Comparison of ENCODE assay signal across 16 cellular contexts in the genomic region with DNA sequence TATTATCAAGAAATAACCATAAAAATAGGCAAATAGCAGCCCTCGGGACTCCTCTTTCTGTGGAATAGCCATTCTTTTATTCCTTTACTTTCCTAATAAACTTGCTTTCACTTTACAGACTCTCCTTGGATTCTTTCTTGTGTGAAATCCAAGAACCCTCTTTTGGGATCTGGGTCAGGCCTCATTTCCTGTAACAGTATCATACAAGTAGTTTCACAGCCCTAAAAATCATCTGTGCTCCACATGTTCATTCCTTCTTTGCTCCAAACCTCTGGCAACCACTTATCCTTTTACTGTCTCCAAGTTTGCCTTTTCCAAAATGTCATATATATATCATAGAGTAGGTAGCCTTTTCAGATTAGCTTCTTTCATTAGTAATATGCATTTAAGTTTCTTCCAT. TPM values are rescaled to one million over a fixed set of nuclear protein-coding genes. Genes with fewer than 3 reads are reported as not detected.
DNase-seq lines count a peak whose midpoint lies in the region; ATAC-seq and TF ChIP-seq lines count a peak whose summit lies in the region.
"Had no signal": no experiment of that assay in that cellular context is flagged by ENCODE, and none has a peak within 500 bp of the region (broad histone marks: within the 10 kb centered on the region; RNA-seq: fewer than 3 reads in every experiment).

No MANE protein-coding gene starts in this region.

- DNase-seq in HCT116 (ENCODE audit: low read depth, low spot score) (no peak), chondrocyte (ENCODE audit: low spot score) (no peak), right cardiac atrium (no peak), aorta (no peak), G401 (ENCODE audit: low spot score) (no peak), mesendoderm (no peak)
- DNase-seq in activated CD4-positive, alpha-beta T cell treated with anti-CD3 and anti-CD28 coated beads, Interleukin-2, amount 50 U/mL, for 1 hour: no peak
- DNase-seq: activated CD4-positive, alpha-beta T cell treated with anti-CD3 and anti-CD28 coated beads, Interleukin-2, amount 50 U/mL, for 48 hours; activated naive CD8-positive, alpha-beta T cell treated with anti-CD3 and anti-CD28 coated beads, Interleukin-2, amount 50 U/mL, for 24 hours; activated T-cell treated with anti-CD3 and anti-CD28 coated beads, Interleukin-2, amount 50 U/mL, for 72 hours; CD4-positive, alpha-beta memory T cell; naive thymus-derived CD4-positive, alpha-beta T cell; NCI-H187 treated with DMSO at 0.1 percent for 48 hours; NCI-H524; OCI-M1; stimulated activated CD4-positive, alpha-beta T cell treated with anti-CD3 and anti-CD28 coated beads, Interleukin-2, amount 100 ng/mL, for 24 hours had no signal

- H3K27ac Mint-ChIP-seq in chondrocyte (ENCODE audit: unreplicated experiment): peak overlapping the region; percentile 17
- H3K27ac Mint-ChIP-seq: activated naive CD8-positive, alpha-beta T cell treated with anti-CD3 and anti-CD28 coated beads, Interleukin-2, amount 50 U/mL, for 24 hours; activated T-cell treated with anti-CD3 and anti-CD28 coated beads, Interleukin-2, amount 50 U/mL, for 72 hours; CD4-positive, alpha-beta memory T cell; naive thymus-derived CD4-positive, alpha-beta T cell had no signal

- intact Hi-C loops in HCT116 (cut with micrococcal nuclease): no loop called here
- intact Hi-C loops in right cardiac atrium (cut with DNase I): no loop called here
- intact Hi-C loops in aorta (cut with DNase I): no loop called here

- 68% methylated on average over 1 of the region's 1 CpG for WGBS in right cardiac atrium
- WGBS in aorta, 2 donors: 81 to 87% methylated on average over 1 of the region's 1 CpG
- no CpG with 5 or more reads among the region's 1 CpG for WGBS in mesendoderm (ENCODE audit: extremely low coverage, insufficient coverage, low lambda C conversion rate)

- CTCF ChIA-PET in HCT116 (lab: Charles Lee): no interaction called here

- H3K79me1 ChIP-seq in mesendoderm (ENCODE audit: low read length): no peaks in the 10 kb centered on the region

- H3K9me2 ChIP-seq in HCT116 (ENCODE audit: insufficient read depth): no peaks in the 10 kb centered on the region

- ATAC-seq in HCT116 (no peak), right cardiac atrium (peak; percentile 59 to 80), aorta (ENCODE audit: low FRiP score) (peak; percentile 63)
- ATAC-seq: activated naive CD8-positive, alpha-beta T cell treated with anti-CD3 and anti-CD28 coated beads, Interleukin-2, amount 50 U/mL, for 24 hours; activated T-cell treated with anti-CD3 and anti-CD28 coated beads, Interleukin-2, amount 50 U/mL, for 72 hours; naive thymus-derived CD4-positive, alpha-beta T cell had no signal

- peaks cover 22% of the 10 kb centered on the region for H3K9me3 Mint-ChIP-seq in chondrocyte (ENCODE audit: low read depth)

- H3K4ac ChIP-seq in mesendoderm (ENCODE audit: low read depth, low read length): no peak overlapping the region

- RAD21 ChIA-PET in HCT116 (lab: Charles Lee; ENCODE audit: low non-redundant PET in 1 of 2, low total read pairs in 2 of 2, uncharacterized antibody in 2 of 2, unreplicated experiment in 2 of 2): no interaction called here

- H3K36me3 Mint-ChIP-seq in chondrocyte (ENCODE audit: low read depth): peaks cover 2% of the 10 kb centered on the region
- H3K36me3 Mint-ChIP-seq: CD4-positive, alpha-beta memory T cell had no signal

- no peak overlapping the region for H2BK15ac ChIP-seq in mesendoderm (replicated peaks; ENCODE audit: low read depth)

- no peak overlapping the region for H3K27ac ChIP-seq in HCT116 (ENCODE audit: low read depth, low read length)
- H3K27ac ChIP-seq in right cardiac atrium (ENCODE audit: low read length): no peak overlapping the region
- no peak overlapping the region for H3K27ac ChIP-seq in aorta (ENCODE audit: low read depth in 1 of 2, low read length in 2 of 2)
- H3K27ac ChIP-seq in mesendoderm (ENCODE audit: low read depth, low read length): no peak overlapping the region

- no peak overlapping the region for H3K56ac ChIP-seq in mesendoderm (ENCODE audit: low read length)

- no peaks in the 10 kb centered on the region for H3K79me2 ChIP-seq in HCT116 (ENCODE audit: insufficient read depth, low read length)
- no peaks in the 10 kb centered on the region for H3K79me2 ChIP-seq in mesendoderm (ENCODE audit: control insufficient read depth, insufficient read depth, low read length)

- H3K4me2 ChIP-seq in HCT116 (ENCODE audit: low read length): no peak overlapping the region
- no peak overlapping the region for H3K4me2 ChIP-seq in mesendoderm (ENCODE audit: low read length)

- TF ChIP-seq POLR2A in HCT116 (IDR thresholded peaks at IDR 0.05; ENCODE audit: borderline replicate concordance, extremely low read depth, insufficient read depth, insufficient read length): no peak

- H3K27me3 ChIP-seq in HCT116 (ENCODE audit: insufficient read depth, low read length) (no peaks in the 10 kb centered on the region), right cardiac atrium (ENCODE audit: control insufficient read depth, insufficient read depth) (no peaks in the 10 kb centered on the region), aorta (ENCODE audit: control insufficient read depth in 1 of 2, insufficient read depth in 2 of 2, low read length in 1 of 2) (no peaks in the 10 kb centered on the region), mesendoderm (ENCODE audit: insufficient read depth, low read length, poor library complexity) (no peaks in the 10 kb centered on the region)

- H3K4me3 ChIP-seq in HCT116 (replicated peaks in 1 of 2; ENCODE audit: low read depth in 1 of 2, low read length in 2 of 2) (no peak overlapping the region), right cardiac atrium (ENCODE audit: low read length) (no peak overlapping the region), aorta (ENCODE audit: low read length in 2 of 2) (no peak overlapping the region), mesendoderm (ENCODE audit: low read length) (no peak overlapping the region)

- H3K36me3 ChIP-seq in HCT116 (ENCODE audit: control insufficient read depth in 1 of 2, insufficient read depth in 2 of 2, low read length in 2 of 2): no peaks in the 10 kb centered on the region
- H3K36me3 ChIP-seq in aorta (ENCODE audit: control insufficient read depth in 1 of 2, insufficient read depth in 2 of 2, low read length in 1 of 2): no peaks in the 10 kb centered on the region
- H3K36me3 ChIP-seq in mesendoderm (ENCODE audit: control insufficient read depth, insufficient read depth, low read length): no peaks in the 10 kb centered on the region

- no peak overlapping the region for H4K8ac ChIP-seq in mesendoderm (ENCODE audit: low read depth, low read length)

- no peak overlapping the region for H2BK120ac ChIP-seq in mesendoderm (ENCODE audit: low read depth, low read length)

- no peak overlapping the region for H2AK5ac ChIP-seq in mesendoderm (ENCODE audit: low read length)

- no peak overlapping the region for H3K23ac ChIP-seq in mesendoderm (ENCODE audit: low read length)

- H4K5ac ChIP-seq in mesendoderm (ENCODE audit: low read length): no peak overlapping the region

- H2BK5ac ChIP-seq in mesendoderm (ENCODE audit: low read length): no peak overlapping the region

- peak overlapping the region; percentile 37 for H2AFZ ChIP-seq in HCT116 (ENCODE audit: low read depth, low read length, poor library complexity, severe bottlenecking)

- POLR2A ChIA-PET in HCT116 (lab: Charles Lee): no interaction called here

- in situ Hi-C loops in G401 (cut with HindIII; ENCODE audit: low sequenced_read_pairs): no loop called here

- no peak for TF ChIP-seq CTCF in HCT116 (IDR thresholded peaks at IDR 0.05 in 2 of 3, conservative IDR thresholded peaks at IDR 0.05 in 1 of 3; ENCODE audit: borderline replicate concordance in 1 of 3, insufficient read depth in 1 of 3, low read depth in 2 of 3, low read length in 2 of 3)
- no peak for TF ChIP-seq CTCF in chondrocyte (IDR thresholded peaks at IDR 0.05)

- peaks cover 22% of the 10 kb centered on the region for H3K4me1 Mint-ChIP-seq in chondrocyte (ENCODE audit: low read depth)
- H3K4me1 Mint-ChIP-seq: activated naive CD8-positive, alpha-beta T cell treated with anti-CD3 and anti-CD28 coated beads, Interleukin-2, amount 50 U/mL, for 24 hours; CD4-positive, alpha-beta memory T cell had no signal

- H3K27me3 Mint-ChIP-seq in chondrocyte (ENCODE audit: low read depth): no peaks in the 10 kb centered on the region
- H3K27me3 Mint-ChIP-seq: activated naive CD8-positive, alpha-beta T cell treated with anti-CD3 and anti-CD28 coated beads, Interleukin-2, amount 50 U/mL, for 24 hours had no signal

- BruUV-seq in HCT116 (replicated peaks; lab: Mats Ljungman, UMichigan): no TSS peak

- no peaks in the 10 kb centered on the region for H4K20me1 ChIP-seq in HCT116 (ENCODE audit: insufficient read depth)

- H3K9me3 ChIP-seq in HCT116 (ENCODE audit: control insufficient read depth in 1 of 2, insufficient read depth in 1 of 2, low read depth in 1 of 2, low read length in 2 of 2): peaks cover 0 to 5% of the 10 kb centered on the region in 2 experiments; a peak in 1 of 4 replicates
- no peaks in the 10 kb centered on the region for H3K9me3 ChIP-seq in right cardiac atrium (ENCODE audit: control insufficient read depth, low read length)
- H3K9me3 ChIP-seq in aorta (ENCODE audit: control insufficient read depth, low read length): no peaks in the 10 kb centered on the region

- no peak overlapping the region for H3K9ac ChIP-seq in HCT116 (ENCODE audit: low read length)
- H3K9ac ChIP-seq in mesendoderm (ENCODE audit: low read length): no peak overlapping the region

- TF ChIP-seq RAD21 in HCT116 (IDR thresholded peaks at IDR 0.05; ENCODE audit: low read depth): no peak

- no peak overlapping the region for H3K18ac ChIP-seq in mesendoderm (ENCODE audit: low read length)

- H3K4me3 Mint-ChIP-seq in chondrocyte (ENCODE audit: unreplicated experiment): no peak overlapping the region
- H3K4me3 Mint-ChIP-seq: activated naive CD8-positive, alpha-beta T cell treated with anti-CD3 and anti-CD28 coated beads, Interleukin-2, amount 50 U/mL, for 24 hours; activated T-cell treated with anti-CD3 and anti-CD28 coated beads, Interleukin-2, amount 50 U/mL, for 72 hours; naive thymus-derived CD4-positive, alpha-beta T cell had no signal

- H3K4me1 ChIP-seq in HCT116 (ENCODE audit: control insufficient read depth in 1 of 2, insufficient read depth in 2 of 2, low read length in 2 of 2) (no peaks in the 10 kb centered on the region), right cardiac atrium (ENCODE audit: control insufficient read depth, insufficient read depth, low read length) (no peaks in the 10 kb centered on the region), aorta (ENCODE audit: control insufficient read depth in 1 of 2, insufficient read depth in 2 of 2, low read length in 2 of 2) (peaks cover 2 to 3% of the 10 kb centered on the region in 2 donors), mesendoderm (ENCODE audit: control insufficient read depth, low read depth, low read length) (no peaks in the 10 kb centered on the region)

RNA-seq across cellular contexts. Expression of a gene that starts 13.5 kb away (rescaled TPM):
- total RNA-seq in HCT116 (2021; ENCODE audit: unreplicated experiment) (68.2 TPM), chondrocyte (43.1 to 49.0 TPM (median 48.7 TPM) in 3 replicates), right cardiac atrium (10 to 100 TPM in 2 of 4 donors, 1 to 10 TPM in 2; 7.1 to 13.3 (median 9.8) TPM), aorta (10 to 100 TPM; 63.2 to 68.9 TPM)
- 86.0 and 100 TPM in 2 replicates for polyA plus RNA-seq in HCT116 (2012)
- polyA plus RNA-seq in right cardiac atrium (3.6 TPM), aorta (10 to 100 TPM; 19.7 to 30.6 TPM)
- 11.0 and 11.5 TPM in 2 replicates for total RNA-seq in G401 (2014; rRNA removed; shearing (Covaris generic))
- 0.62 TPM for polyA plus RNA-seq in mesendoderm (2013, experiment 1 of 2)
- 0.50 TPM for polyA plus RNA-seq in mesendoderm (2013, experiment 2 of 2)
